ENCODE assay signal across 1 cellular context in the genomic region with DNA sequence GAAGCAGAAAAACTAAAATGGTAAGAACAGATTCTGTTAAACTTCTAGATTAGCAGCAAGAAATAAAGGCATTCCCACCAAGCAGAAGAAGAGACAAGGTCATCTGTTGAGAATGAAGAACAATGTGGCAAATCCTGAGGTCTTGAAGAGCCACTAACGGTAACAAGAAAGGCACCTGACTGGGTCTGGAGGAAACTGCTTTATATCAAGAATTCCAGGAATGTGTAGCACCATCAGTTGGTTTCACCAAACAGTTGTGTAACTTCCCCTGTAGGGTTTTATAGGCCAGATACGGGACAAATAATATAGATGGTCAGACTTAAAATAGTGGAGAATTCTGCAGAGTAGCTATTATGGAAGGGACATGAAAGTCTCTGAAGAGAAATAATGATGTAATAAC.
TF ChIP-seq lines count a peak whose summit lies in the region.

No MANE protein-coding gene starts in this region.

TF ChIP-seq in H1, 55 proteins besides CTCF, POLR2A, EP300 and RAD21:
- TF ChIP-seq BCL11A (IDR thresholded peaks at IDR 0.05; ENCODE audit: low read depth in 2 of 2, low read length in 2 of 2) (no peak), SP1 (IDR thresholded peaks at IDR 0.05; ENCODE audit: low read depth, low read length) (peak; percentile 60), NANOG (IDR thresholded peaks at IDR 0.05; ENCODE audit: insufficient read depth, low read depth, low read length, poor library complexity, severe bottlenecking) (peak; percentile 41), TEAD4 (IDR thresholded peaks at IDR 0.05; ENCODE audit: low read depth, low read length) (peak; percentile 96), CEBPB (IDR thresholded peaks at IDR 0.05; ENCODE audit: low read depth, low read length) (peak; percentile 92)
